18 cellular contexts compared by ENCODE assay signal in the genomic region with DNA sequence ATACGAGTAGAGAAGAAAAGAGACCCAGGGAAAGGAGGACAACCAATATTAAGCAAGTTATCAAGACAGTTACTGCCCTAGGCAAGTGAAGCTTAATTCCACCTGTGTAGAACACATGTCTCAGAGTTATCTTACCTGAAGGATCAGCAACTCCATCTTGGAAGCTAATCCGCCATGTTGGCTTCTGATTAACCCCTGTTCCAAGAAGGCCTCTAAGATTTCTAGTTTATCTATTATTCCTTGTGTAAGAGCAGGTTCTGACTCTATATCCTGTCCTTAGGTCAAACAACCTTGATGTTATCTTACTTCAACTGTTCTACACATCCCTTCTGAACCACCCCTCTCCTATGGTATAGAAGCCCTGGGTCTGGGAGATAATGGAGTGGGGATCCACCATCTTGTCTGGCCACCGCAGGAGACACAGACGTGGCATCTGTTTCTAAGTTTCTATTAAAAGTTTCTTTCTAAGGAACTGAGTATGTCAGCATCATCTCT. TPM values are rescaled to one million over a fixed set of nuclear protein-coding genes. Genes with fewer than 3 reads are reported as not detected.
DNase-seq lines count a peak whose midpoint lies in the region; ATAC-seq and TF ChIP-seq lines count a peak whose summit lies in the region.
"Had no signal": no experiment of that assay in that cellular context is flagged by ENCODE, and none has a peak within 500 bp of the region (broad histone marks: within the 10 kb centered on the region; RNA-seq: fewer than 3 reads in every experiment).

No MANE protein-coding gene starts in this region.

- H3K36me3 Mint-ChIP-seq in activated CD8-positive, alpha-beta memory T cell treated with anti-CD3 and anti-CD28 coated beads, Interleukin-2, amount 10 ng/mL, durations not matched to agents 7 days and 5 days = peaks cover 7% of the 10 kb centered on the region
- peaks cover 2% of the 10 kb centered on the region for H3K36me3 Mint-ChIP-seq in activated naive CD8-positive, alpha-beta T cell treated with anti-CD3 and anti-CD28 coated beads, Interleukin-2, amount 10 ng/mL, durations not matched to agents 7 days and 5 days
- H3K36me3 Mint-ChIP-seq: WTC11 had no signal

- no peaks in the 10 kb centered on the region for H3F3A ChIP-seq in Loucy (ENCODE audit: low read depth)

- no peaks in the 10 kb centered on the region for H3K36me3 ChIP-seq in Loucy (ENCODE audit: insufficient read depth, low read length)
- H3K36me3 ChIP-seq in spleen = no peaks in the 10 kb centered on the region
- no peaks in the 10 kb centered on the region for H3K36me3 ChIP-seq in Peyer's patch
- H3K36me3 ChIP-seq: pancreas had no signal

- peaks cover 28% of the 10 kb centered on the region for H3K4me1 ChIP-seq in Loucy (ENCODE audit: insufficient read depth, low read length, poor library complexity, severe bottlenecking)
- peaks cover 6 to 44% (median 32%) of the 10 kb centered on the region in 6 donors for H3K4me1 ChIP-seq in spleen
- peaks cover 0 to 6% (median 3%) of the 10 kb centered on the region in 4 donors for H3K4me1 ChIP-seq in Peyer's patch
- H3K4me1 ChIP-seq: pancreas had no signal

- no peaks in the 10 kb centered on the region for H3K79me2 ChIP-seq in Loucy (ENCODE audit: insufficient read depth, low read length)

- no peak overlapping the region for H3K4me3 Mint-ChIP-seq in activated CD8-positive, alpha-beta memory T cell treated with anti-CD3 and anti-CD28 coated beads, Interleukin-2, amount 10 ng/mL, durations not matched to agents 7 days and 5 days
- H3K4me3 Mint-ChIP-seq in activated naive CD8-positive, alpha-beta T cell treated with anti-CD3 and anti-CD28 coated beads, Interleukin-2, amount 10 ng/mL, durations not matched to agents 7 days and 5 days = peak overlapping the region; percentile 38
- H3K4me3 Mint-ChIP-seq: GM23338, WTC11 had no signal

- no peaks in the 10 kb centered on the region for H4K20me1 ChIP-seq in Loucy (ENCODE audit: insufficient read depth, low read length, poor library complexity, severe bottlenecking)

- POLR2A ChIA-PET in activated naive CD8-positive, alpha-beta T cell treated with anti-CD3 and anti-CD28 coated beads, Interleukin-2, amount 10 ng/mL, durations not matched to agents 7 days and 5 days (lab: Charles Lee) = interaction anchor here (1.4 kb wide), 1 partner anchor 28 kb away, joined by 3 read pairs; the partner anchor contains the start of gene PTPN1

- peak overlapping the region; percentile 70 for H3K9ac ChIP-seq in Loucy (ENCODE audit: low read depth, low read length, poor library complexity, severe bottlenecking)

- H3K27me3 ChIP-seq in Loucy (ENCODE audit: insufficient read depth, low read length, poor library complexity, severe bottlenecking) (no peaks in the 10 kb centered on the region), spleen (replicated peaks in 1 of 7) (no peaks in the 10 kb centered on the region), Peyer's patch (no peaks in the 10 kb centered on the region)
- H3K27me3 ChIP-seq: pancreas had no signal

- TF ChIP-seq CTCF in Loucy (conservative IDR thresholded peaks at IDR 0.05; ENCODE audit: low read length) = no peak
- TF ChIP-seq CTCF in spleen (IDR thresholded peaks at IDR 0.05 in 8 of 11, conservative IDR thresholded peaks at IDR 0.05 in 3 of 11) = no peak
- no peak for TF ChIP-seq CTCF in Peyer's patch (IDR thresholded peaks at IDR 0.05)

- no peaks in the 10 kb centered on the region for H3K9me3 Mint-ChIP-seq in activated CD8-positive, alpha-beta memory T cell treated with anti-CD3 and anti-CD28 coated beads, Interleukin-2, amount 10 ng/mL, durations not matched to agents 7 days and 5 days (ENCODE audit: low read depth)
- H3K9me3 Mint-ChIP-seq in activated naive CD8-positive, alpha-beta T cell treated with anti-CD3 and anti-CD28 coated beads, Interleukin-2, amount 10 ng/mL, durations not matched to agents 7 days and 5 days = peaks cover 2% of the 10 kb centered on the region

- H3K4me2 ChIP-seq in Loucy (ENCODE audit: low read depth, low read length, poor library complexity, severe bottlenecking) = peak overlapping the region; percentile 65
- H3K4me2 ChIP-seq: GM23338 had no signal

- peak overlapping the region; percentile 87 for H3K27ac Mint-ChIP-seq in activated CD8-positive, alpha-beta memory T cell treated with anti-CD3 and anti-CD28 coated beads, Interleukin-2, amount 10 ng/mL, durations not matched to agents 7 days and 5 days
- peak overlapping the region; percentile 31 for H3K27ac Mint-ChIP-seq in activated naive CD8-positive, alpha-beta T cell treated with anti-CD3 and anti-CD28 coated beads, Interleukin-2, amount 10 ng/mL, durations not matched to agents 7 days and 5 days
- H3K27ac Mint-ChIP-seq: GM23338, WTC11 had no signal

- TF ChIP-seq POLR2A in spleen (IDR thresholded peaks at IDR 0.05) = no peak
- TF ChIP-seq POLR2A in Peyer's patch (IDR thresholded peaks at IDR 0.05) = no peak

- no peak for ATAC-seq in activated CD8-positive, alpha-beta memory T cell treated with anti-CD3 and anti-CD28 coated beads, Interleukin-2, amount 10 ng/mL, durations not matched to agents 7 days and 5 days
- no peak for ATAC-seq in activated naive CD8-positive, alpha-beta T cell treated with anti-CD3 and anti-CD28 coated beads, Interleukin-2, amount 10 ng/mL, durations not matched to agents 7 days and 5 days (ENCODE audit: low read depth)
- ATAC-seq in HG03159 (IDR thresholded peaks at IDR 0.05; ENCODE audit: unreplicated experiment) = no peak
- ATAC-seq: GM23338, left colon, WTC11 had no signal

- DNase-seq in activated CD8-positive, alpha-beta memory T cell treated with anti-CD3 and anti-CD28 coated beads, Interleukin-2, amount 10 ng/mL, durations not matched to agents 7 days and 5 days = no peak
- no peak for DNase-seq in activated CD8-positive, alpha-beta memory T cell treated with anti-CD3 and anti-CD28 coated beads, Interleukin-2, amount 50 U/mL, for 4 hours
- no peak for DNase-seq in activated naive CD8-positive, alpha-beta T cell treated with anti-CD3 and anti-CD28 coated beads, Interleukin-2, amount 10 ng/mL, durations not matched to agents 7 days and 5 days
- DNase-seq in spleen = no peak
- DNase-seq in Peyer's patch = no peak
- no peak for DNase-seq in NCI-H2081 (lab: John Stamatoyannopoulos, UW)
- DNase-seq: KBM-7, NCI-H1092 treated with DMSO at 0.1 percent for 48 hours, NCI-H2171, NCI-H748 treated with DMSO at 0.1 percent for 48 hours, pancreas, small intestine, trophoblast cell had no signal

- no peak overlapping the region for H2AFZ ChIP-seq in Loucy (ENCODE audit: low read length)
- H2AFZ ChIP-seq: GM23338 had no signal

- intact Hi-C loops in spleen (cut with DNase I; ENCODE audit: low total_unique reads) = no loop called here

- no peaks in the 10 kb centered on the region for H3K9me2 ChIP-seq in Loucy (replicated peaks; ENCODE audit: low read depth, low read length)

- peaks cover 53% of the 10 kb centered on the region for H3K4me1 Mint-ChIP-seq in activated CD8-positive, alpha-beta memory T cell treated with anti-CD3 and anti-CD28 coated beads, Interleukin-2, amount 10 ng/mL, durations not matched to agents 7 days and 5 days
- peaks cover 29% of the 10 kb centered on the region for H3K4me1 Mint-ChIP-seq in activated naive CD8-positive, alpha-beta T cell treated with anti-CD3 and anti-CD28 coated beads, Interleukin-2, amount 10 ng/mL, durations not matched to agents 7 days and 5 days
- H3K4me1 Mint-ChIP-seq: GM23338 had no signal

- 80 to 90% (median 86%) methylated on average over 4 of the region's 4 CpGs for WGBS in spleen, 5 donors

- peak overlapping the region in 6 of 8 donors; percentile 90 to 93 (median 92) for H3K27ac ChIP-seq in spleen
- H3K27ac ChIP-seq in Peyer's patch = peak overlapping the region in 1 of 4 donors; percentile 81

- H3K9me3 ChIP-seq in Loucy (ENCODE audit: insufficient read depth, low read depth, low read length) (no peaks in the 10 kb centered on the region), spleen (no peaks in the 10 kb centered on the region), Peyer's patch (no peaks in the 10 kb centered on the region)
- H3K9me3 ChIP-seq: pancreas had no signal

- H3K27me3 Mint-ChIP-seq in activated CD8-positive, alpha-beta memory T cell treated with anti-CD3 and anti-CD28 coated beads, Interleukin-2, amount 10 ng/mL, durations not matched to agents 7 days and 5 days = no peaks in the 10 kb centered on the region
- H3K27me3 Mint-ChIP-seq in activated naive CD8-positive, alpha-beta T cell treated with anti-CD3 and anti-CD28 coated beads, Interleukin-2, amount 10 ng/mL, durations not matched to agents 7 days and 5 days = no peaks in the 10 kb centered on the region

- H3K4me3 ChIP-seq in Loucy (ENCODE audit: low read length, poor library complexity, severe bottlenecking) = peak overlapping the region; percentile 74
- no peak overlapping the region for H3K4me3 ChIP-seq in spleen
- no peak overlapping the region for H3K4me3 ChIP-seq in Peyer's patch
- H3K4me3 ChIP-seq: GM23338 had no signal

- CTCF ChIA-PET in activated CD8-positive, alpha-beta memory T cell treated with anti-CD3 and anti-CD28 coated beads, Interleukin-2, amount 10 ng/mL, durations not matched to agents 7 days and 5 days (lab: Charles Lee) = interaction anchor here (0.7 to 5.3 kb wide), 9 partner anchors 9 to 503 kb away, joined by 3 to 32 read pairs (median 6); partner anchors contain the start of gene PTPN1

RNA-seq across cellular contexts. Expression of gene PTPN1, which starts 27.7 kb away (rescaled TPM):
- total RNA-seq in activated CD8-positive, alpha-beta memory T cell treated with anti-CD3 and anti-CD28 coated beads, Interleukin-2, amount 10 ng/mL, durations not matched to agents 7 days and 5 days = 10 to 100 TPM; 62.5 to 74.7 TPM
- 10 to 100 TPM; 65.9 to 67.3 TPM for total RNA-seq in activated naive CD8-positive, alpha-beta T cell treated with anti-CD3 and anti-CD28 coated beads, Interleukin-2, amount 10 ng/mL, durations not matched to agents 7 days and 5 days
- total RNA-seq in spleen (10 to 100 TPM; 60.3 to 84.9 (median 73.5) TPM), Peyer's patch (10 to 100 TPM; 13.8 to 40.4 (median 22.0) TPM)
- polyA plus RNA-seq in spleen = 10 to 100 TPM; 20.5 to 42.1 (median 25.0) TPM
